In genomic region chr21:44283953-44284352, GRCh38 we compare ENCODE assay signal across 22 cellular contexts. TPM values are rescaled to one million over a fixed set of nuclear protein-coding genes. Genes with fewer than 3 reads are reported as not detected.
A peak's percentile ranks its signal among the peaks of the same experiment; 100 is the strongest.
DNase-seq lines count a peak whose midpoint lies in the region; ATAC-seq, FAIRE-seq and TF ChIP-seq lines count a peak whose summit lies in the region.
"Had no signal": no experiment of that assay in that cellular context is flagged by ENCODE, and none has a peak within 500 bp of the region (broad histone marks: within the 10 kb centered on the region; RNA-seq: fewer than 3 reads in every experiment).

No MANE protein-coding gene starts in this region.

- peaks cover 11% of the 10 kb centered on the region; the same call in 1 of the 2 replicates for H3K27me3 ChIP-seq in GM23338 (ENCODE audit: insufficient read depth)
- peaks cover 4% of the 10 kb centered on the region for H3K27me3 ChIP-seq in NT2/D1 (ENCODE audit: insufficient read depth, insufficient read length)
- H3K27me3 ChIP-seq in smooth muscle cell (ENCODE audit: low read depth): no peaks in the 10 kb centered on the region
- H3K27me3 ChIP-seq: MG63 had no signal

- H3K27ac ChIP-seq in GM23338 (ENCODE audit: low read depth) (no peak overlapping the region), kidney (ENCODE audit: low read depth in 2 of 2, low read length in 2 of 2) (no peak overlapping the region), smooth muscle cell (ENCODE audit: low read depth) (no peak overlapping the region)
- H3K27ac ChIP-seq: SJCRH30 had no signal

- H3K9ac ChIP-seq in NT2/D1 (ENCODE audit: insufficient read length, low read depth) (peak overlapping the region; percentile 71), kidney (ENCODE audit: low read length in 2 of 2) (no peak overlapping the region), smooth muscle cell (ENCODE audit: low read depth) (no peak overlapping the region)

- H3F3A ChIP-seq in GM23338 (replicated peaks; ENCODE audit: low read depth): no peaks in the 10 kb centered on the region
- no peaks in the 10 kb centered on the region for H3F3A ChIP-seq in smooth muscle cell (ENCODE audit: low read depth)

- H3K79me2 ChIP-seq in GM23338 (replicated peaks; ENCODE audit: insufficient read depth) (no peaks in the 10 kb centered on the region), smooth muscle cell (ENCODE audit: low read depth) (no peaks in the 10 kb centered on the region)

- H4K20me1 ChIP-seq in GM23338 (replicated peaks; ENCODE audit: insufficient read depth) (no peaks in the 10 kb centered on the region), smooth muscle cell (ENCODE audit: low read depth) (no peaks in the 10 kb centered on the region)

- H3K27me3 Mint-ChIP-seq in GM23338 (ENCODE audit: insufficient read depth, low read depth, poor library complexity): peaks cover 11% of the 10 kb centered on the region

- DNase-seq in GM23338 (ENCODE audit: low spot score): no peak
- no peak for DNase-seq in NT2/D1 (ENCODE audit: low read depth, low spot score)
- peak; percentile 73 for DNase-seq in kidney
- DNase-seq in smooth muscle cell (lab: John Stamatoyannopoulos, UW; ENCODE audit: unreplicated experiment): no peak
- DNase-seq in occipital lobe (lab: John Stamatoyannopoulos, UW): no peak
- no peak for DNase-seq in omental fat pad (ENCODE audit: low spot score)
- DNase-seq: DMS153, DND-41, H7, IMR-90, KG1, MG63, NCI-H2029, NCI-H446, NCI-H526, SJCRH30 had no signal

- FAIRE-seq in kidney (lab: Jason Lieb, UNC): no peak

- WGBS in smooth muscle cell (ENCODE audit: low lambda C conversion rate): 75% methylated on average over 11 of the region's 11 CpGs

- H3K9me2 ChIP-seq in GM23338 (ENCODE audit: insufficient read depth): no peaks in the 10 kb centered on the region

- H3K9me3 ChIP-seq in NT2/D1 (ENCODE audit: insufficient read depth, low read length) (no peaks in the 10 kb centered on the region), kidney (ENCODE audit: control insufficient read depth in 1 of 2, low read length in 2 of 2) (no peaks in the 10 kb centered on the region), smooth muscle cell (replicated peaks; ENCODE audit: low read depth) (no peaks in the 10 kb centered on the region)
- H3K9me3 ChIP-seq: MG63, SJCRH30 had no signal

- H3K4me3 ChIP-seq in GM23338: no peak overlapping the region
- H3K4me3 ChIP-seq in NT2/D1 (ENCODE audit: insufficient read length, low read depth): no peak overlapping the region
- no peak overlapping the region for H3K4me3 ChIP-seq in kidney (ENCODE audit: low read length in 2 of 2)
- no peak overlapping the region for H3K4me3 ChIP-seq in smooth muscle cell
- H3K4me3 ChIP-seq: MG63, SJCRH30 had no signal

- peaks cover 16% of the 10 kb centered on the region for H3K4me1 Mint-ChIP-seq in GM23338

- no peaks in the 10 kb centered on the region for H3K9me3 Mint-ChIP-seq in GM23338

- no peak for ATAC-seq in GM23338
- ATAC-seq in HG02623 (IDR thresholded peaks at IDR 0.05; ENCODE audit: unreplicated experiment): no peak
- ATAC-seq in omental fat pad (ENCODE audit: low FRiP score): no peak
- ATAC-seq: Panc1, SK-N-SH treated with all-trans-retinoic acid at 6 μM for 48 hours had no signal

- H2AFZ ChIP-seq in GM23338 (0 out of 2 replicates have a peak overlapping the region, but pooled peaks have one; percentile 23), smooth muscle cell (ENCODE audit: low read depth) (no peak overlapping the region)

- H3K27ac Mint-ChIP-seq in GM23338: no peak overlapping the region

- H3K4me2 ChIP-seq in GM23338 (no peak overlapping the region), smooth muscle cell (peak overlapping the region; percentile 12)

- no peak for TF ChIP-seq CTCF in GM23338 (conservative IDR thresholded peaks at IDR 0.05; ENCODE audit: low read depth in 2 of 2)
- TF ChIP-seq CTCF in kidney (IDR thresholded peaks at IDR 0.05; ENCODE audit: borderline replicate concordance, extremely low read depth, insufficient read depth): no peak
- TF ChIP-seq CTCF in smooth muscle cell (IDR thresholded peaks at IDR 0.05; ENCODE audit: borderline replicate concordance, insufficient read depth, poor library complexity, severe bottlenecking): no peak
- TF ChIP-seq CTCF in omental fat pad (IDR thresholded peaks at IDR 0.05): no peak

- no peaks in the 10 kb centered on the region for H3K36me3 ChIP-seq in GM23338 (ENCODE audit: insufficient read depth)
- H3K36me3 ChIP-seq in NT2/D1 (ENCODE audit: insufficient read depth, insufficient read length, low read length): no peaks in the 10 kb centered on the region
- H3K36me3 ChIP-seq in kidney (ENCODE audit: control insufficient read depth in 1 of 2, insufficient read depth in 2 of 2, low read length in 2 of 2): no peaks in the 10 kb centered on the region
- no peaks in the 10 kb centered on the region for H3K36me3 ChIP-seq in smooth muscle cell (ENCODE audit: low read depth)
- H3K36me3 ChIP-seq: MG63, SJCRH30 had no signal

- H3K36me3 Mint-ChIP-seq in GM23338 (ENCODE audit: low read depth): no peaks in the 10 kb centered on the region

- H3K4me1 ChIP-seq in GM23338 (ENCODE audit: insufficient read depth): peaks cover 5% of the 10 kb centered on the region
- H3K4me1 ChIP-seq in NT2/D1 (ENCODE audit: insufficient read depth, insufficient read length): peaks cover 49% of the 10 kb centered on the region
- no peaks in the 10 kb centered on the region for H3K4me1 ChIP-seq in kidney (ENCODE audit: control insufficient read depth in 1 of 2, insufficient read depth in 1 of 2, low read depth in 1 of 2, low read length in 2 of 2)
- peaks cover 11% of the 10 kb centered on the region for H3K4me1 ChIP-seq in smooth muscle cell (ENCODE audit: low read depth)

- intact Hi-C loops in kidney (cut with DNase I): no loop called here

- H3K4me3 Mint-ChIP-seq in GM23338: no peak overlapping the region

RNA-seq across cellular contexts. Expression of gene AIRE, which starts 1.7 kb away (rescaled TPM):
- total RNA-seq in GM23338 (2014; rRNA removed; shearing (Covaris generic)): 0.10 TPM in 1 of 2 replicates, not detected in the other
- not detected in 2 replicates for polyA plus RNA-seq in GM23338 (2016; fragmentation: Nextera tagmentation; extraction: Ambion mirVana)
- 0.25 TPM for total RNA-seq in kidney
- 0.09 TPM for polyA plus RNA-seq in kidney (ENCODE audit: insufficient read depth, low read depth, low replicate concordance)
- 0.27 and 0.76 TPM in 2 replicates for total RNA-seq in smooth muscle cell
- polyA plus RNA-seq in smooth muscle cell: 1.1 TPM in 1 of 2 replicates, not detected in the other
- not detected for total RNA-seq in occipital lobe
- under 1 TPM in 1 of 4 donors, not detected in 3; 0.12 TPM for total RNA-seq in omental fat pad
- total RNA-seq: A673, HT-29, IMR-90, OCI-LY7 had no signal

RNA-seq across cellular contexts. Expression of gene PFKL, which starts 15.9 kb away (rescaled TPM):
- 92.3 and 106 TPM in 2 replicates for total RNA-seq in GM23338 (2014; rRNA removed; shearing (Covaris generic))
- 39.9 and 40.3 TPM in 2 replicates for polyA plus RNA-seq in GM23338 (2016; fragmentation: Nextera tagmentation; extraction: Ambion mirVana)
- 197 TPM for total RNA-seq in kidney
- 155 TPM for polyA plus RNA-seq in kidney (ENCODE audit: insufficient read depth, low read depth, low replicate concordance)
- 51.4 and 52.1 TPM in 2 replicates for total RNA-seq in smooth muscle cell
- 162 and 178 TPM in 2 replicates for polyA plus RNA-seq in smooth muscle cell
- total RNA-seq in occipital lobe: 107 TPM
- 100 to 1,000 TPM in 3 of 4 donors, 10 to 100 TPM in 1; 75.7 to 114 (median 104) TPM for total RNA-seq in omental fat pad

RNA-seq across cellular contexts. Expression of gene DNMT3L, which starts 22.3 kb away (rescaled TPM):
- not detected in 2 replicates for total RNA-seq in GM23338 (2014; rRNA removed; shearing (Covaris generic))
- polyA plus RNA-seq in GM23338 (2016; fragmentation: Nextera tagmentation; extraction: Ambion mirVana) (0.26 and 0.27 TPM in 2 replicates), kidney (ENCODE audit: insufficient read depth, low read depth, low replicate concordance) (0.47 TPM), smooth muscle cell (not detected in 2 replicates)
- total RNA-seq in kidney (not detected), smooth muscle cell (not detected in 2 replicates), occipital lobe (not detected), omental fat pad (not detected)
- total RNA-seq: A673, HT-29, IMR-90, OCI-LY7, SJCRH30 had no signal
- polyA plus RNA-seq: IMR-90 had no signal

RNA-seq across cellular contexts. Expression of gene ICOSLG, which starts 43.2 kb away (rescaled TPM):
- 2.2 and 4.6 TPM in 2 replicates for total RNA-seq in GM23338 (2014; rRNA removed; shearing (Covaris generic))
- polyA plus RNA-seq in GM23338 (2016; fragmentation: Nextera tagmentation; extraction: Ambion mirVana) (1.3 and 1.6 TPM in 2 replicates), kidney (ENCODE audit: insufficient read depth, low read depth, low replicate concordance) (3.0 TPM), smooth muscle cell (0.73 and 1.3 TPM in 2 replicates)
- total RNA-seq in kidney (10.2 TPM), smooth muscle cell (0.76 and 1.0 TPM in 2 replicates), occipital lobe (0.31 TPM), omental fat pad (1 to 10 TPM; 1.7 to 9.1 (median 3.7) TPM)
- total RNA-seq: SJCRH30 had no signal

RNA-seq across cellular contexts. Expression of gene CFAP410, which starts 55.2 kb away (rescaled TPM):
- total RNA-seq in GM23338 (2014; rRNA removed; shearing (Covaris generic)): 23.2 and 24.0 TPM in 2 replicates
- polyA plus RNA-seq in GM23338 (2016; fragmentation: Nextera tagmentation; extraction: Ambion mirVana) (11.0 and 15.4 TPM in 2 replicates), kidney (ENCODE audit: insufficient read depth, low read depth, low replicate concordance) (45.3 TPM), smooth muscle cell (21.7 and 28.3 TPM in 2 replicates)
- total RNA-seq in kidney (23.3 TPM), smooth muscle cell (6.5 and 12.4 TPM in 2 replicates), occipital lobe (5.0 TPM), omental fat pad (10 to 100 TPM; 18.5 to 35.3 (median 23.6) TPM)
